In genomic region chr17:42009170-42009569, GRCh38 we compare ENCODE assay signal across 15 cellular contexts. TPM values are rescaled to one million over a fixed set of nuclear protein-coding genes. Genes with fewer than 3 reads are reported as not detected.
A peak's percentile ranks its signal among the peaks of the same experiment; 100 is the strongest.
DNase-seq lines count a peak whose midpoint lies in the region; ATAC-seq, FAIRE-seq and TF ChIP-seq lines count a peak whose summit lies in the region.
"Had no signal": no experiment of that assay in that cellular context is flagged by ENCODE, and none has a peak within 500 bp of the region (broad histone marks: within the 10 kb centered on the region; RNA-seq: fewer than 3 reads in every experiment).

No MANE protein-coding gene starts in this region.

- H3K4me1 Mint-ChIP-seq in CD4-positive, alpha-beta T cell (ENCODE audit: low read depth), result peaks cover 61% of the 10 kb centered on the region

- H3K56ac ChIP-seq in H1 (replicated peaks; ENCODE audit: insufficient read length, low read depth, low read length), result no peak overlapping the region

- H2BK15ac ChIP-seq in H1 (ENCODE audit: low read length), result no peak overlapping the region

- peak overlapping the region; percentile 17; the same call in 1 of the 2 replicates for H2BK12ac ChIP-seq in H1 (ENCODE audit: low read depth, low read length)

- TF ChIP-seq POLR2A in H1 (IDR thresholded peaks at IDR 0.05; ENCODE audit: control extremely low read depth in 1 of 2, low read depth in 2 of 2, low read length in 2 of 2), result no peak

- H3K79me2 ChIP-seq in Karpas-422 (ENCODE audit: low read length) (peaks cover 96% of the 10 kb centered on the region), H1 (ENCODE audit: control insufficient read depth in 1 of 2, insufficient read depth in 2 of 2, low read length in 2 of 2) (peaks cover 46 to 97% of the 10 kb centered on the region in 2 experiments)

- H3K4me2 ChIP-seq in Karpas-422 (ENCODE audit: low read depth, low read length, poor library complexity, severe bottlenecking) (no peak overlapping the region), H1 (ENCODE audit: insufficient read depth in 1 of 2, low read depth in 2 of 2, low read length in 2 of 2) (no peak overlapping the region)

- H3K27me3 ChIP-seq in Karpas-422 (ENCODE audit: low read length) (no peaks in the 10 kb centered on the region), H1 (replicated peaks in 1 of 4; ENCODE audit: control insufficient read depth in 3 of 4, extremely low read depth in 1 of 4, insufficient read depth in 3 of 4, low read length in 3 of 4) (no peaks in the 10 kb centered on the region)
- H3K27me3 ChIP-seq in CD4-positive, alpha-beta T cell (ENCODE audit: control insufficient read depth, insufficient read depth, low read length), result no peaks in the 10 kb centered on the region
- H3K27me3 ChIP-seq: Peyer's patch, upper lobe of left lung had no signal

- H3K9me3 ChIP-seq in Karpas-422 (ENCODE audit: low read length) (no peaks in the 10 kb centered on the region), H1 (ENCODE audit: insufficient read depth in 2 of 2, low read depth in 1 of 2, low read length in 1 of 2) (no peaks in the 10 kb centered on the region)
- H3K9me3 ChIP-seq in CD4-positive, alpha-beta T cell (ENCODE audit: control insufficient read depth, low read length), result no peaks in the 10 kb centered on the region
- H3K9me3 ChIP-seq: Peyer's patch, upper lobe of left lung had no signal

- in situ Hi-C loops in G401 (cut with HindIII; ENCODE audit: low sequenced_read_pairs), result no loop called here

- no peak overlapping the region for H3K4me3 Mint-ChIP-seq in CD4-positive, alpha-beta T cell

- no peaks in the 10 kb centered on the region for H3K23me2 ChIP-seq in H1 (ENCODE audit: low read depth, low read length)

- no peak overlapping the region for H3K4ac ChIP-seq in H1 (replicated peaks; ENCODE audit: insufficient read length, low read depth, low read length)

- TF ChIP-seq EP300 in H1 (IDR thresholded peaks at IDR 0.05; ENCODE audit: borderline replicate concordance in 1 of 2, low read depth in 2 of 2, low read length in 2 of 2), result no peak

- H3K4me3 ChIP-seq in Karpas-422 (ENCODE audit: low read length) (no peak overlapping the region), H1 (ENCODE audit: extremely low read depth in 1 of 4, insufficient read depth in 2 of 4, low read depth in 3 of 4, low read length in 4 of 4) (no peak overlapping the region)
- H3K4me3 ChIP-seq: Peyer's patch, upper lobe of left lung had no signal

- H3K27ac ChIP-seq in Karpas-422 (ENCODE audit: low read length) (peak overlapping the region; percentile 14; the same call in 1 of the 2 replicates), H1 (ENCODE audit: low read depth, low read length) (no peak overlapping the region)
- no peak overlapping the region for H3K27ac ChIP-seq in CD4-positive, alpha-beta T cell (ENCODE audit: low read depth, low read length)
- H3K27ac ChIP-seq: Peyer's patch had no signal

- CTCF ChIA-PET in H1 (lab: Charles Lee; ENCODE audit: partially characterized antibody), result interaction anchor here (0.6 to 3.4 kb wide), 10 partner anchors 8 to 1894 kb away, joined by 3 to 15 read pairs (median 4); partner anchors contain the start of genes DNAJC7, KAT2A and NKIRAS2
- CTCF ChIA-PET in CD4-positive, alpha-beta T cell (lab: Charles Lee), result no interaction called here

- H3K27me3 Mint-ChIP-seq in CD4-positive, alpha-beta T cell, result no peaks in the 10 kb centered on the region
- H3K27me3 Mint-ChIP-seq: CD8-positive, alpha-beta memory T cell had no signal

- ATAC-seq in CD4-positive, alpha-beta T cell (ENCODE audit: poor library complexity), result no peak
- ATAC-seq: natural killer cell had no signal

- peak overlapping the region; percentile 4; the same call in 1 of the 2 replicates for H2AK5ac ChIP-seq in H1 (ENCODE audit: low read depth, low read length)

- POLR2A ChIA-PET in H1 (lab: Charles Lee; ENCODE audit: partially characterized antibody), result interaction anchor here (0.8 to 2.7 kb wide), 6 partner anchors 9 to 43 kb away, joined by 3 to 6 read pairs (median 4); partner anchors contain the start of gene DNAJC7
- POLR2A ChIA-PET in CD4-positive, alpha-beta T cell (lab: Charles Lee), result interaction anchor here (1.2 kb wide), 1 partner anchor 9 kb away, joined by 5 read pairs; the partner anchor contains the start of gene DNAJC7

- H3K14ac ChIP-seq in H1 (ENCODE audit: insufficient read length), result no peak overlapping the region

- DNase-seq in C1 segment of cervical spinal cord (lab: John Stamatoyannopoulos, UW) (peak in 11 of 14 donors; percentile 10 to 54 (median 38)), Karpas-422 (peak; percentile 60), H1 (ENCODE audit: low read depth in 1 of 2, low spot score in 2 of 2) (no peak), mesenteric fat pad (ENCODE audit: low spot score) (peak; percentile 39), G401 (ENCODE audit: low spot score) (no peak), DMS79 (lab: John Stamatoyannopoulos, UW) (no peak)
- no peak for DNase-seq in CD4-positive, alpha-beta T cell
- DNase-seq in central memory CD4-positive, alpha-beta T cell, result no peak
- DNase-seq: activated CD4-positive, alpha-beta T cell treated with anti-CD3 and anti-CD28 coated beads for 1 hour; CD8-positive, alpha-beta memory T cell; H7; natural killer cell; NCI-H1694; Peyer's patch; upper lobe of left lung had no signal

- no peak overlapping the region for H3K27ac Mint-ChIP-seq in CD4-positive, alpha-beta T cell

- H2BK5ac ChIP-seq in H1 (ENCODE audit: low read depth, low read length), result no peak overlapping the region

- H4K20me1 ChIP-seq in Karpas-422 (ENCODE audit: insufficient read depth, low read depth, low read length) (peaks cover 16% of the 10 kb centered on the region; the same call in 1 of the 2 replicates), H1 (replicated peaks in 1 of 2; ENCODE audit: control insufficient read depth in 1 of 2, insufficient read depth in 2 of 2, low read length in 2 of 2) (peaks cover 2 to 10% of the 10 kb centered on the region in 2 experiments)

- H4K91ac ChIP-seq in H1 (replicated peaks; ENCODE audit: insufficient read length, low read length), result no peak overlapping the region

- H3K4me1 ChIP-seq in Karpas-422 (ENCODE audit: low read length) (peaks cover 16% of the 10 kb centered on the region), H1 (replicated peaks in 1 of 4; ENCODE audit: control insufficient read depth in 3 of 4, insufficient read depth in 4 of 4, low read length in 3 of 4) (peaks cover 6 to 19% (median 12%) of the 10 kb centered on the region in 4 experiments)

- no peak overlapping the region for H3K9ac ChIP-seq in Karpas-422 (ENCODE audit: low read length)
- H3K9ac ChIP-seq in H1 (replicated peaks in 1 of 4; ENCODE audit: extremely low read depth in 1 of 4, low read depth in 3 of 4, low read length in 3 of 4), result no peak overlapping the region

- H2AFZ ChIP-seq in Karpas-422 (ENCODE audit: low read length) (no peak overlapping the region), H1 (ENCODE audit: low read length) (no peak overlapping the region)

- no peaks in the 10 kb centered on the region for H3K9me2 ChIP-seq in Karpas-422 (replicated peaks; ENCODE audit: insufficient read depth, low read length)

- no peak overlapping the region for H4K8ac ChIP-seq in H1 (ENCODE audit: extremely low read depth, insufficient read depth, low read length)

- H2BK20ac ChIP-seq in H1 (ENCODE audit: low read length), result no peak overlapping the region

- H3K18ac ChIP-seq in H1 (ENCODE audit: extremely low read depth, low read length), result no peak overlapping the region

- intact Hi-C loops in CD4-positive, alpha-beta T cell (cut with DNase I, micrococcal nuclease), result no loop called here

- H3K79me1 ChIP-seq in H1 (ENCODE audit: low read depth, low read length), result no peaks in the 10 kb centered on the region; the same call in 1 of the 2 replicates

- H3K9me3 Mint-ChIP-seq in CD4-positive, alpha-beta T cell, result no peaks in the 10 kb centered on the region
- H3K9me3 Mint-ChIP-seq: CD8-positive, alpha-beta memory T cell; natural killer cell had no signal

- no peak for FAIRE-seq in H1 (lab: Jason Lieb, UNC)

- H2BK120ac ChIP-seq in H1 (replicated peaks; ENCODE audit: low read depth, low read length), result no peak overlapping the region

- H4K5ac ChIP-seq in H1 (ENCODE audit: insufficient read length, low read depth, low read length), result no peak overlapping the region

- H3K36me3 Mint-ChIP-seq in CD4-positive, alpha-beta T cell (ENCODE audit: low read depth), result peaks cover 51% of the 10 kb centered on the region
- H3K36me3 Mint-ChIP-seq: natural killer cell had no signal

- 88% methylated on average over 4 of the region's 4 CpGs; no CpG with 5 or more reads in 1 of the 2 experiments for WGBS in H1 (ENCODE audit: extremely low coverage in 1 of 2, insufficient coverage in 1 of 2, insufficient read length in 1 of 2, insufficient replicate concordance in 2 of 2, low coverage in 1 of 2, low lambda C conversion rate in 2 of 2, missing lambda C conversion rate in 1 of 2), 2 experiments

- H3K36me3 ChIP-seq in Karpas-422 (ENCODE audit: insufficient read depth, low read length), result no peaks in the 10 kb centered on the region
- H3K36me3 ChIP-seq in H1 (ENCODE audit: control insufficient read depth in 2 of 4, insufficient read depth in 4 of 4, low read length in 3 of 4), result no peaks in the 10 kb centered on the region

- TF ChIP-seq RAD21 in H1 (IDR thresholded peaks at IDR 0.05 in 1 of 2, conservative IDR thresholded peaks at IDR 0.05 in 1 of 2; ENCODE audit: low read depth in 2 of 2, low read length in 2 of 2), result peak; percentile 13 to 44; a peak in 3 of 4 replicates

- TF ChIP-seq CTCF in H1 (IDR thresholded peaks at IDR 0.05; ENCODE audit: control extremely low read depth in 1 of 3, insufficient read depth in 1 of 3, low read depth in 1 of 3, low read length in 3 of 3), result peak; percentile 14 to 57 (median 37); a peak in 3 of 4 replicates
- no peak for TF ChIP-seq CTCF in CD4-positive, alpha-beta T cell (IDR thresholded peaks at IDR 0.05)

- H3K23ac ChIP-seq in H1 (ENCODE audit: insufficient read length), result no peak overlapping the region

RNA-seq across cellular contexts. Expression of gene DNAJC7, which starts 8.1 kb away (rescaled TPM):
- total RNA-seq in Karpas-422 (2014; rRNA removed; shearing (Covaris generic); ENCODE audit: low replicate concordance), result 56.1 and 64.1 TPM in 2 replicates
- 129 and 148 TPM in 2 replicates for total RNA-seq in H1 (2021; fragmentation: NEBNext Ultra II Directional; extraction: Animal tissue kit (Norgen Biotek cat#: 25700))
- 21.6 and 31.0 TPM in 2 replicates for polyA plus RNA-seq in H1 (2011; rRNA removed)
- 45.3 TPM for polyA plus RNA-seq in H1 (2011; cell fraction: cytosol; rRNA removed)
- 36.9 TPM for polyA plus RNA-seq in H1 (2011; cell fraction: nucleus; rRNA removed)
- 142 to 161 TPM (median 147 TPM) in 4 replicates for polyA plus RNA-seq in H1 (2012, experiment 1 of 2)
- 32.5 TPM for polyA plus RNA-seq in H1 (2012, experiment 2 of 2)
- polyA plus RNA-seq in H1 (2013, experiment 1 of 2), result 109 TPM
- 105 TPM for polyA plus RNA-seq in H1 (2013, experiment 2 of 2)
- polyA minus RNA-seq in H1 (2011; rRNA and poly(A)+ RNA removed), result 77.7 and 86.8 TPM in 2 replicates
- polyA minus RNA-seq in H1 (2011; cell fraction: cytosol; rRNA and poly(A)+ RNA removed), result 44.3 TPM
- polyA minus RNA-seq in H1 (2011; cell fraction: nucleus; rRNA and poly(A)+ RNA removed), result 95.7 TPM
- total RNA-seq in mesenteric fat pad, result 74.8 TPM
- 100 to 1,000 TPM; 117 to 140 TPM for total RNA-seq in CD4-positive, alpha-beta T cell
- total RNA-seq in G401 (2014; rRNA removed; shearing (Covaris generic)), result 148 and 158 TPM in 2 replicates

RNA-seq across cellular contexts. Expression of gene NKIRAS2, which starts 10.7 kb away (rescaled TPM):
- 28.4 and 44.9 TPM in 2 replicates for total RNA-seq in Karpas-422 (2014; rRNA removed; shearing (Covaris generic); ENCODE audit: low replicate concordance)
- total RNA-seq in H1 (2021; fragmentation: NEBNext Ultra II Directional; extraction: Animal tissue kit (Norgen Biotek cat#: 25700)), result 31.1 and 34.5 TPM in 2 replicates
- 51.1 and 59.7 TPM in 2 replicates for polyA plus RNA-seq in H1 (2011; rRNA removed)
- polyA plus RNA-seq in H1 (2011; cell fraction: cytosol; rRNA removed), result 48.5 TPM
- polyA plus RNA-seq in H1 (2011; cell fraction: nucleus; rRNA removed), result 37.1 TPM
- 32.8 to 37.6 TPM (median 36.5 TPM) in 4 replicates for polyA plus RNA-seq in H1 (2012, experiment 1 of 2)
- 31.9 TPM for polyA plus RNA-seq in H1 (2012, experiment 2 of 2)
- 32.6 TPM for polyA plus RNA-seq in H1 (2013, experiment 1 of 2)
- 33.2 TPM for polyA plus RNA-seq in H1 (2013, experiment 2 of 2)
- 32.4 and 37.8 TPM in 2 replicates for polyA minus RNA-seq in H1 (2011; rRNA and poly(A)+ RNA removed)
- polyA minus RNA-seq in H1 (2011; cell fraction: cytosol; rRNA and poly(A)+ RNA removed), result 20.8 TPM
- polyA minus RNA-seq in H1 (2011; cell fraction: nucleus; rRNA and poly(A)+ RNA removed), result 21.5 TPM
- 30.9 TPM for total RNA-seq in mesenteric fat pad
- 10 to 100 TPM; 12.5 to 12.9 TPM for total RNA-seq in CD4-positive, alpha-beta T cell
- total RNA-seq in G401 (2014; rRNA removed; shearing (Covaris generic)), result 42.6 and 65.5 TPM in 2 replicates

RNA-seq across cellular contexts. Expression of gene C17orf113, which starts 41.2 kb away (rescaled TPM):
- not detected in 2 replicates for total RNA-seq in Karpas-422 (2014; rRNA removed; shearing (Covaris generic); ENCODE audit: low replicate concordance)
- 1.4 TPM in 2 replicates for total RNA-seq in H1 (2021; fragmentation: NEBNext Ultra II Directional; extraction: Animal tissue kit (Norgen Biotek cat#: 25700))
- 1.0 and 1.5 TPM in 2 replicates for polyA plus RNA-seq in H1 (2011; rRNA removed)
- polyA plus RNA-seq in H1 (2011; cell fraction: cytosol; rRNA removed), result 1.1 TPM
- polyA plus RNA-seq in H1 (2011; cell fraction: nucleus; rRNA removed), result 1.8 TPM
- 0.64 to 1.3 TPM (median 1.1 TPM) in 4 replicates for polyA plus RNA-seq in H1 (2012, experiment 1 of 2)
- polyA plus RNA-seq in H1 (2012, experiment 2 of 2), result 0.63 TPM
- polyA plus RNA-seq in H1 (2013, experiment 1 of 2), result 0.61 TPM
- 0.57 TPM for polyA plus RNA-seq in H1 (2013, experiment 2 of 2)
- polyA minus RNA-seq in H1 (2011; rRNA and poly(A)+ RNA removed), result 1.1 and 1.4 TPM in 2 replicates
- 1.5 TPM for polyA minus RNA-seq in H1 (2011; cell fraction: cytosol; rRNA and poly(A)+ RNA removed)
- 1.8 TPM for polyA minus RNA-seq in H1 (2011; cell fraction: nucleus; rRNA and poly(A)+ RNA removed)
- 0.13 TPM for total RNA-seq in mesenteric fat pad
- under 1 TPM; 0.42 to 0.55 TPM for total RNA-seq in CD4-positive, alpha-beta T cell
- total RNA-seq in G401 (2014; rRNA removed; shearing (Covaris generic)), result 1.7 and 2.3 TPM in 2 replicates

RNA-seq across cellular contexts. Expression of gene CNP, which starts 42.6 kb away (rescaled TPM):
- 41.3 and 79.1 TPM in 2 replicates for total RNA-seq in Karpas-422 (2014; rRNA removed; shearing (Covaris generic); ENCODE audit: low replicate concordance)
- total RNA-seq in H1 (2021; fragmentation: NEBNext Ultra II Directional; extraction: Animal tissue kit (Norgen Biotek cat#: 25700)), result 60.6 and 64.2 TPM in 2 replicates
- polyA plus RNA-seq in H1 (2011; rRNA removed), result 21.9 and 43.3 TPM in 2 replicates
- 31.8 TPM for polyA plus RNA-seq in H1 (2011; cell fraction: cytosol; rRNA removed)
- polyA plus RNA-seq in H1 (2011; cell fraction: nucleus; rRNA removed), result 43.7 TPM
- polyA plus RNA-seq in H1 (2012, experiment 1 of 2), result 33.1 to 53.1 TPM (median 45.5 TPM) in 4 replicates
- polyA plus RNA-seq in H1 (2012, experiment 2 of 2), result 41.2 TPM
- 29.7 TPM for polyA plus RNA-seq in H1 (2013, experiment 1 of 2)
- 28.7 TPM for polyA plus RNA-seq in H1 (2013, experiment 2 of 2)
- polyA minus RNA-seq in H1 (2011; rRNA and poly(A)+ RNA removed), result 77.8 and 84.7 TPM in 2 replicates
- polyA minus RNA-seq in H1 (2011; cell fraction: cytosol; rRNA and poly(A)+ RNA removed), result 41.2 TPM
- 33.4 TPM for polyA minus RNA-seq in H1 (2011; cell fraction: nucleus; rRNA and poly(A)+ RNA removed)
- total RNA-seq in mesenteric fat pad, result 84.0 TPM
- 10 to 100 TPM; 19.2 to 23.4 TPM for total RNA-seq in CD4-positive, alpha-beta T cell
- 55.4 and 76.7 TPM in 2 replicates for total RNA-seq in G401 (2014; rRNA removed; shearing (Covaris generic))

Comparison
In these comparisons a context has a peak if more than half of its experiments do, and no peak if none do; other contexts are left out.
1. DNase-seq: peak in C1 segment of cervical spinal cord (11 of 14), Karpas-422 (single experiment) and mesenteric fat pad (single experiment); none in H1 (0 of 2), CD4-positive, alpha-beta T cell (0 of 10), G401 (single experiment), central memory CD4-positive, alpha-beta T cell (single experiment) and DMS79 (single experiment).